Comparison of ENCODE assay signal across 8 cellular contexts in the genomic region with DNA sequence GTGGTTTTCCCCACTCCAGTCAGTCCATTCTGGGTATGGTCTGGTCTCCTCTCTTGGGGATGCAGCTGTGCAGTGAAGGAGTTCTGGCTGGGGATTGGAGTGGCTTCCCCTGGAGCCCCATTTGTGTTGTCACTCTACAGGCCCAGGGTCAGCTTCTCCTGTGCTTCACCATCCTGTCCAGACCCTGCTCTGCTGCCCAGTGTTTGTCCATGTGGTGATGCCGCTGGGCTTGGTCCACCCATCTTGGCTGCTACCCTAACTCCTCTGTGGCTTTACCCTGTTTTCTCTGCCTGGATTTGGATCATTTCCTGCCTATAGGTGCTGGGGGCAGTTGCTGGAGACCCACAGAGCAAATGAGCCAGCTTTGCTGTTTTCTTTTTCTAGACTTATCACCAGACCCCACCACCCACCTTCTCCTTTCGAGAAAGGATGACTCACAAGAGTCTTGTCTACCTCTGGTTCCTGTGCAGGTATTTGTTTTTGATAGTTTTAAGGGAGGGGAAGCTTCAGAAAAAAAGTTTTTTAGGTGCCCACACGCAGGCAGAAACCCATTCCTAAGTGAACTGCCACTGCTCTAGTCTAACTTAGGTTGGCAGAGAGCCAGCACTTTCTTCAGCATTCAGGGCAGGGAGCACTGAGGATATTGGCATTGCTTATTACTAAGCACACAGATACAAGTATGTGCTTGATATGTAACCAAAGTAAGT. TPM values are rescaled to one million over a fixed set of nuclear protein-coding genes. Genes with fewer than 3 reads are reported as not detected.
DNase-seq lines count a peak whose midpoint lies in the region; ATAC-seq, FAIRE-seq and TF ChIP-seq lines count a peak whose summit lies in the region.

No MANE protein-coding gene starts in this region.

- CTCF ChIA-PET in HepG2 (lab: Yijun Ruan, JAX; ENCODE audit: low intra/inter-chr PET ratio, low total read pairs): no interaction called here

- no peak overlapping the region for H3K9ac ChIP-seq in HepG2 (ENCODE audit: insufficient read depth, low read depth, low read length)

- no peak overlapping the region for H2AFZ ChIP-seq in HepG2 (ENCODE audit: low read length)

- no peak overlapping the region for H3K4me2 ChIP-seq in HepG2 (ENCODE audit: low read depth, low read length)

- ATAC-seq in HepG2 (no peak; the same call in 2 of the 3 replicates), HG02885 (IDR thresholded peaks at IDR 0.05; ENCODE audit: poor library complexity, unreplicated experiment) (no peak)

- no peak for TF ChIP-seq RAD21 in HepG2 (CRISPR knock-in tag; IDR thresholded peaks at IDR 0.05)

- POLR2A ChIA-PET in HepG2 (lab: Yijun Ruan, JAX): no interaction called here

- no peak for TF ChIP-seq CTCF in HepG2 (CRISPR knock-in tag; IDR thresholded peaks at IDR 0.05)

- H3K36me3 ChIP-seq in HepG2 (replicated peaks in 1 of 2; ENCODE audit: control insufficient read depth in 1 of 2, insufficient read depth in 2 of 2, low read length in 2 of 2): peaks cover 36 to 81% of the 10 kb centered on the region in 2 experiments

- DNase-seq in stimulated activated CD4-positive, alpha-beta T cell treated with anti-CD3 and anti-CD28 coated beads, Interleukin-15, amount 100 ng/mL, for 24 hours: peak; percentile 37
- DNase-seq in stimulated activated CD4-positive, alpha-beta T cell treated with anti-CD3 and anti-CD28 coated beads, Interleukin-1b, Interleukin-23, amount 100 ng/mL, for 48 hours: no peak
- DNase-seq in astrocyte of the hippocampus (ENCODE audit: low read depth, low spot score) (peak; percentile 57), HepG2 (ENCODE audit: low spot score) (no peak), ureter (ENCODE audit: low spot score) (peak; percentile 77), occipital lobe (lab: John Stamatoyannopoulos, UW) (no peak), NAMALWA (ENCODE audit: low spot score) (no peak)

- FAIRE-seq in HepG2 (lab: Jason Lieb, UNC): no peak

- no peaks in the 10 kb centered on the region for H3K4me1 ChIP-seq in HepG2 (ENCODE audit: insufficient read depth, low read length)

- peaks cover 6% of the 10 kb centered on the region for H3K79me2 ChIP-seq in HepG2 (ENCODE audit: insufficient read depth, low read length)

- no peak for TF ChIP-seq POLR2A in HepG2 (IDR thresholded peaks at IDR 0.05; ENCODE audit: insufficient read depth in 1 of 2, low read depth in 2 of 2, low read length in 2 of 2)

- H3K27me3 ChIP-seq in HepG2 (ENCODE audit: control insufficient read depth in 1 of 2, insufficient read depth in 2 of 2, low read length in 2 of 2): no peaks in the 10 kb centered on the region

- intact Hi-C loops in HepG2 (cut with micrococcal nuclease; ENCODE audit: unreplicated experiment): no loop called here

- H3K4me3 ChIP-seq in HepG2 (replicated peaks in 1 of 3; ENCODE audit: insufficient read depth in 1 of 3, low read depth in 2 of 3, low read length in 3 of 3): no peak overlapping the region

- H4K20me1 ChIP-seq in HepG2 (ENCODE audit: insufficient read depth, low read length): no peaks in the 10 kb centered on the region; the same call in 1 of the 2 replicates

- H3K27ac ChIP-seq in HepG2 (ENCODE audit: extremely low read length, insufficient read depth, low read length): no peak overlapping the region

- no peaks in the 10 kb centered on the region for H3K9me3 ChIP-seq in HepG2 (ENCODE audit: low read length)

- BruUV-seq in HepG2 (replicated peaks; lab: Mats Ljungman, UMichigan): no TSS peak

- WGBS in HepG2 (ENCODE audit: low lambda C conversion rate): 92% methylated on average over 3 of the region's 3 CpGs

- TF ChIP-seq EP300 in HepG2 (IDR thresholded peaks at IDR 0.05; ENCODE audit: low read depth in 2 of 2, low read length in 2 of 2): no peak
- TF ChIP-seq EP300 in HepG2 (CRISPR knock-in tag; IDR thresholded peaks at IDR 0.05; ENCODE audit: borderline replicate concordance): no peak

- in situ Hi-C loops in HepG2 (cut with HindIII; ENCODE audit: extremely low pct_ligation_motif_present, low pct_unique_long_range_greater_than_20kb): no loop called here

RNA-seq across cellular contexts. Expression of a gene that starts 8.5 kb away (rescaled TPM):
- total RNA-seq in HepG2 (2016; rRNA removed; fragmentation: Illumina TruSeq; extraction: Trizol) (30.2 and 41.8 TPM in 2 replicates), ureter (34.0 TPM), occipital lobe (21.2 TPM)
- total RNA-seq in HepG2 (2016; cell fraction: cytosol; rRNA removed; fragmentation: Illumina TruSeq; extraction: Trizol; ENCODE audit: low read depth): 84.0 and 92.7 TPM in 2 replicates
- total RNA-seq in HepG2 (2016; cell fraction: insoluble cytoplasmic fraction; rRNA removed; fragmentation: Illumina TruSeq; extraction: Trizol): 25.9 and 43.5 TPM in 2 replicates
- total RNA-seq in HepG2 (2016; cell fraction: membrane; rRNA removed; fragmentation: Illumina TruSeq; extraction: Trizol): 104 and 115 TPM in 2 replicates
- total RNA-seq in HepG2 (2016; cell fraction: nucleus; rRNA removed; fragmentation: Illumina TruSeq; extraction: Trizol): 30.7 and 33.0 TPM in 2 replicates
- polyA plus RNA-seq in HepG2 (2011; rRNA removed): 40.8 and 49.4 TPM in 2 replicates
- 50.8 and 52.5 TPM in 2 replicates for polyA plus RNA-seq in HepG2 (2011; cell fraction: cytosol; rRNA removed)
- polyA plus RNA-seq in HepG2 (2011; cell fraction: nucleus; rRNA removed): 59.0 and 60.8 TPM in 2 replicates
- polyA plus RNA-seq in HepG2 (2012): 15.7 and 18.2 TPM in 2 replicates
- 102 and 121 TPM in 2 replicates for polyA plus RNA-seq in HepG2 (2016; cell fraction: cytosol; fragmentation: Illumina TruSeq; extraction: Trizol; ENCODE audit: low read depth)
- 34.1 and 41.4 TPM in 2 replicates for polyA plus RNA-seq in HepG2 (2016; cell fraction: insoluble cytoplasmic fraction; fragmentation: Illumina TruSeq; extraction: Trizol; ENCODE audit: low read depth)
- 122 and 132 TPM in 2 replicates for polyA plus RNA-seq in HepG2 (2016; cell fraction: membrane; fragmentation: Illumina TruSeq; extraction: Trizol; ENCODE audit: low read depth)
- polyA plus RNA-seq in HepG2 (2016; cell fraction: nucleus; fragmentation: Illumina TruSeq; extraction: Trizol; ENCODE audit: insufficient read depth, low read depth): 55.7 and 56.8 TPM in 2 replicates
- 142 and 286 TPM in 2 replicates for polyA minus RNA-seq in HepG2 (2011; rRNA and poly(A)+ RNA removed; ENCODE audit: low replicate concordance)
- 20.4 TPM in 2 replicates for polyA minus RNA-seq in HepG2 (2011; cell fraction: cytosol; rRNA and poly(A)+ RNA removed)
- polyA minus RNA-seq in HepG2 (2011; cell fraction: nucleus; rRNA and poly(A)+ RNA removed): 33.9 and 35.7 TPM in 2 replicates

RNA-seq across cellular contexts. Expression of a gene that starts 8.7 kb away (rescaled TPM):
- 39.9 and 47.6 TPM in 2 replicates for total RNA-seq in HepG2 (2016; rRNA removed; fragmentation: Illumina TruSeq; extraction: Trizol)
- total RNA-seq in HepG2 (2016; cell fraction: cytosol; rRNA removed; fragmentation: Illumina TruSeq; extraction: Trizol; ENCODE audit: low read depth): 23.7 and 27.6 TPM in 2 replicates
- 37.7 and 48.0 TPM in 2 replicates for total RNA-seq in HepG2 (2016; cell fraction: insoluble cytoplasmic fraction; rRNA removed; fragmentation: Illumina TruSeq; extraction: Trizol)
- total RNA-seq in HepG2 (2016; cell fraction: membrane; rRNA removed; fragmentation: Illumina TruSeq; extraction: Trizol): 24.0 and 25.8 TPM in 2 replicates
- 16.9 and 23.2 TPM in 2 replicates for total RNA-seq in HepG2 (2016; cell fraction: nucleus; rRNA removed; fragmentation: Illumina TruSeq; extraction: Trizol)
- 36.3 and 38.0 TPM in 2 replicates for polyA plus RNA-seq in HepG2 (2011; rRNA removed)
- 37.5 and 37.9 TPM in 2 replicates for polyA plus RNA-seq in HepG2 (2011; cell fraction: cytosol; rRNA removed)
- 14.0 and 17.7 TPM in 2 replicates for polyA plus RNA-seq in HepG2 (2011; cell fraction: nucleus; rRNA removed)
- 31.8 and 32.0 TPM in 2 replicates for polyA plus RNA-seq in HepG2 (2012)
- polyA plus RNA-seq in HepG2 (2016; cell fraction: cytosol; fragmentation: Illumina TruSeq; extraction: Trizol; ENCODE audit: low read depth): 21.2 and 21.7 TPM in 2 replicates
- 59.8 and 61.6 TPM in 2 replicates for polyA plus RNA-seq in HepG2 (2016; cell fraction: insoluble cytoplasmic fraction; fragmentation: Illumina TruSeq; extraction: Trizol; ENCODE audit: low read depth)
- 21.5 and 23.2 TPM in 2 replicates for polyA plus RNA-seq in HepG2 (2016; cell fraction: membrane; fragmentation: Illumina TruSeq; extraction: Trizol; ENCODE audit: low read depth)
- 37.6 TPM in 2 replicates for polyA plus RNA-seq in HepG2 (2016; cell fraction: nucleus; fragmentation: Illumina TruSeq; extraction: Trizol; ENCODE audit: insufficient read depth, low read depth)
- polyA minus RNA-seq in HepG2 (2011; rRNA and poly(A)+ RNA removed; ENCODE audit: low replicate concordance): 34.4 and 67.4 TPM in 2 replicates
- polyA minus RNA-seq in HepG2 (2011; cell fraction: cytosol; rRNA and poly(A)+ RNA removed): 7.6 and 7.7 TPM in 2 replicates
- 10.6 and 14.4 TPM in 2 replicates for polyA minus RNA-seq in HepG2 (2011; cell fraction: nucleus; rRNA and poly(A)+ RNA removed)
- total RNA-seq in ureter: 41.2 TPM
- 38.7 TPM for total RNA-seq in occipital lobe

RNA-seq across cellular contexts. Expression of a gene that starts 28.5 kb away (rescaled TPM):
- 354 and 442 TPM in 2 replicates for total RNA-seq in HepG2 (2016; rRNA removed; fragmentation: Illumina TruSeq; extraction: Trizol)
- total RNA-seq in HepG2 (2016; cell fraction: cytosol; rRNA removed; fragmentation: Illumina TruSeq; extraction: Trizol; ENCODE audit: low read depth): 44.3 and 47.0 TPM in 2 replicates
- 352 and 439 TPM in 2 replicates for total RNA-seq in HepG2 (2016; cell fraction: insoluble cytoplasmic fraction; rRNA removed; fragmentation: Illumina TruSeq; extraction: Trizol)
- 128 and 141 TPM in 2 replicates for total RNA-seq in HepG2 (2016; cell fraction: membrane; rRNA removed; fragmentation: Illumina TruSeq; extraction: Trizol)
- total RNA-seq in HepG2 (2016; cell fraction: nucleus; rRNA removed; fragmentation: Illumina TruSeq; extraction: Trizol): 126 and 144 TPM in 2 replicates
- polyA plus RNA-seq in HepG2 (2011; rRNA removed): 403 and 483 TPM in 2 replicates
- 471 and 548 TPM in 2 replicates for polyA plus RNA-seq in HepG2 (2011; cell fraction: cytosol; rRNA removed)
- 110 and 124 TPM in 2 replicates for polyA plus RNA-seq in HepG2 (2011; cell fraction: nucleus; rRNA removed)
- 318 and 342 TPM in 2 replicates for polyA plus RNA-seq in HepG2 (2012)
- 50.9 and 54.4 TPM in 2 replicates for polyA plus RNA-seq in HepG2 (2016; cell fraction: cytosol; fragmentation: Illumina TruSeq; extraction: Trizol; ENCODE audit: low read depth)
- 474 and 488 TPM in 2 replicates for polyA plus RNA-seq in HepG2 (2016; cell fraction: insoluble cytoplasmic fraction; fragmentation: Illumina TruSeq; extraction: Trizol; ENCODE audit: low read depth)
- 112 and 113 TPM in 2 replicates for polyA plus RNA-seq in HepG2 (2016; cell fraction: membrane; fragmentation: Illumina TruSeq; extraction: Trizol; ENCODE audit: low read depth)
- polyA plus RNA-seq in HepG2 (2016; cell fraction: nucleus; fragmentation: Illumina TruSeq; extraction: Trizol; ENCODE audit: insufficient read depth, low read depth): 181 and 193 TPM in 2 replicates
- polyA minus RNA-seq in HepG2 (2011; rRNA and poly(A)+ RNA removed; ENCODE audit: low replicate concordance): 592 and 624 TPM in 2 replicates
- polyA minus RNA-seq in HepG2 (2011; cell fraction: cytosol; rRNA and poly(A)+ RNA removed): 212 and 243 TPM in 2 replicates
- 56.7 and 63.2 TPM in 2 replicates for polyA minus RNA-seq in HepG2 (2011; cell fraction: nucleus; rRNA and poly(A)+ RNA removed)
- total RNA-seq in ureter: 190 TPM
- 109 TPM for total RNA-seq in occipital lobe

RNA-seq across cellular contexts. Expression of a gene that starts 43.7 kb away (rescaled TPM):
- total RNA-seq in HepG2 (2016; rRNA removed; fragmentation: Illumina TruSeq; extraction: Trizol): 76.4 and 95.9 TPM in 2 replicates
- 27.5 and 31.1 TPM in 2 replicates for total RNA-seq in HepG2 (2016; cell fraction: cytosol; rRNA removed; fragmentation: Illumina TruSeq; extraction: Trizol; ENCODE audit: low read depth)
- total RNA-seq in HepG2 (2016; cell fraction: insoluble cytoplasmic fraction; rRNA removed; fragmentation: Illumina TruSeq; extraction: Trizol): 79.3 and 88.8 TPM in 2 replicates
- total RNA-seq in HepG2 (2016; cell fraction: membrane; rRNA removed; fragmentation: Illumina TruSeq; extraction: Trizol): 38.8 and 43.6 TPM in 2 replicates
- 62.7 and 83.1 TPM in 2 replicates for total RNA-seq in HepG2 (2016; cell fraction: nucleus; rRNA removed; fragmentation: Illumina TruSeq; extraction: Trizol)
- 106 and 107 TPM in 2 replicates for polyA plus RNA-seq in HepG2 (2011; rRNA removed)
- polyA plus RNA-seq in HepG2 (2011; cell fraction: cytosol; rRNA removed): 89.6 and 111 TPM in 2 replicates
- 266 and 333 TPM in 2 replicates for polyA plus RNA-seq in HepG2 (2011; cell fraction: nucleus; rRNA removed)
- polyA plus RNA-seq in HepG2 (2012): 58.1 and 64.4 TPM in 2 replicates
- polyA plus RNA-seq in HepG2 (2016; cell fraction: cytosol; fragmentation: Illumina TruSeq; extraction: Trizol; ENCODE audit: low read depth): 12.2 and 14.0 TPM in 2 replicates
- 75.8 and 88.6 TPM in 2 replicates for polyA plus RNA-seq in HepG2 (2016; cell fraction: insoluble cytoplasmic fraction; fragmentation: Illumina TruSeq; extraction: Trizol; ENCODE audit: low read depth)
- polyA plus RNA-seq in HepG2 (2016; cell fraction: membrane; fragmentation: Illumina TruSeq; extraction: Trizol; ENCODE audit: low read depth): 26.7 and 29.6 TPM in 2 replicates
- 128 and 129 TPM in 2 replicates for polyA plus RNA-seq in HepG2 (2016; cell fraction: nucleus; fragmentation: Illumina TruSeq; extraction: Trizol; ENCODE audit: insufficient read depth, low read depth)
- polyA minus RNA-seq in HepG2 (2011; rRNA and poly(A)+ RNA removed; ENCODE audit: low replicate concordance): 188 and 392 TPM in 2 replicates
- polyA minus RNA-seq in HepG2 (2011; cell fraction: cytosol; rRNA and poly(A)+ RNA removed): 76.6 and 90.0 TPM in 2 replicates
- 109 and 123 TPM in 2 replicates for polyA minus RNA-seq in HepG2 (2011; cell fraction: nucleus; rRNA and poly(A)+ RNA removed)
- 71.5 TPM for total RNA-seq in ureter
- 55.4 TPM for total RNA-seq in occipital lobe

RNA-seq across cellular contexts. Expression of a gene that starts 44.2 kb away (rescaled TPM):
- total RNA-seq in HepG2 (2016; rRNA removed; fragmentation: Illumina TruSeq; extraction: Trizol): 5.8 and 7.9 TPM in 2 replicates
- total RNA-seq in HepG2 (2016; cell fraction: cytosol; rRNA removed; fragmentation: Illumina TruSeq; extraction: Trizol; ENCODE audit: low read depth): 9.2 and 11.9 TPM in 2 replicates
- total RNA-seq in HepG2 (2016; cell fraction: insoluble cytoplasmic fraction; rRNA removed; fragmentation: Illumina TruSeq; extraction: Trizol): 6.4 and 7.1 TPM in 2 replicates
- total RNA-seq in HepG2 (2016; cell fraction: membrane; rRNA removed; fragmentation: Illumina TruSeq; extraction: Trizol): 14.8 and 18.5 TPM in 2 replicates
- total RNA-seq in HepG2 (2016; cell fraction: nucleus; rRNA removed; fragmentation: Illumina TruSeq; extraction: Trizol): 2.4 and 3.1 TPM in 2 replicates
- 10.0 and 11.4 TPM in 2 replicates for polyA plus RNA-seq in HepG2 (2011; rRNA removed)
- polyA plus RNA-seq in HepG2 (2011; cell fraction: cytosol; rRNA removed): 9.4 and 14.7 TPM in 2 replicates
- 8.0 and 8.7 TPM in 2 replicates for polyA plus RNA-seq in HepG2 (2011; cell fraction: nucleus; rRNA removed)
- 3.0 and 5.7 TPM in 2 replicates for polyA plus RNA-seq in HepG2 (2012)
- polyA plus RNA-seq in HepG2 (2016; cell fraction: cytosol; fragmentation: Illumina TruSeq; extraction: Trizol; ENCODE audit: low read depth): 15.7 and 20.7 TPM in 2 replicates
- polyA plus RNA-seq in HepG2 (2016; cell fraction: insoluble cytoplasmic fraction; fragmentation: Illumina TruSeq; extraction: Trizol; ENCODE audit: low read depth): 7.6 and 9.1 TPM in 2 replicates
- 18.5 and 20.4 TPM in 2 replicates for polyA plus RNA-seq in HepG2 (2016; cell fraction: membrane; fragmentation: Illumina TruSeq; extraction: Trizol; ENCODE audit: low read depth)
- 7.0 and 8.0 TPM in 2 replicates for polyA plus RNA-seq in HepG2 (2016; cell fraction: nucleus; fragmentation: Illumina TruSeq; extraction: Trizol; ENCODE audit: insufficient read depth, low read depth)
- polyA minus RNA-seq in HepG2 (2011; rRNA and poly(A)+ RNA removed; ENCODE audit: low replicate concordance): 3.1 and 12.1 TPM in 2 replicates
- polyA minus RNA-seq in HepG2 (2011; cell fraction: cytosol; rRNA and poly(A)+ RNA removed): 5.4 and 6.2 TPM in 2 replicates
- 1.4 and 1.5 TPM in 2 replicates for polyA minus RNA-seq in HepG2 (2011; cell fraction: nucleus; rRNA and poly(A)+ RNA removed)
- 6.2 TPM for total RNA-seq in ureter
- 1.1 TPM for total RNA-seq in occipital lobe

Comparison
In these comparisons a context has a peak if more than half of its experiments do, and no peak if none do; other contexts are left out.
1. DNase-seq: peak in stimulated activated CD4-positive, alpha-beta T cell treated with anti-CD3 and anti-CD28 coated beads, Interleukin-15, amount 100 ng/mL, for 24 hours (single experiment), astrocyte of the hippocampus (single experiment) and ureter (single experiment); none in stimulated activated CD4-positive, alpha-beta T cell treated with anti-CD3 and anti-CD28 coated beads, Interleukin-1b, Interleukin-23, amount 100 ng/mL, for 48 hours (single experiment), HepG2 (single experiment), occipital lobe (single experiment) and NAMALWA (single experiment).